In the genomic region with DNA sequence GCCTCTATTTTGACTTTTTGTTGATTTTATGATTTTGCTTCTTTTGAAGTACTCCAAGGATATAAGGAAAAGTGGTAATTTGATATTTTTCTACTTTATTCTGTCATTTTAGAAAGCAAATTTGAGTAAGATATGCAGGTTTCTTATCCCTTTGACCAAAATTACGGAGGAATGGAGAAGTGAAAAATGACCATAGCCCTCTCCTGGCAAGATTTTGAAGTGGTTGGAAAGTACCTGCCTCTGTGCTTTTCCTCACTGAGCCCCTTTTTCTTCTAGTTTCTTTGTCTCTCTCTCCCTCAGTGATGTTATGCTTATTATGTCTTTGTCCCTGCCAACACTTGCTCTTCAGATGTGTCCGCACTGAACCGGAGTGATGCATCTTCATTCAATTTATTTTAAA, we compare ENCODE assay signal across 22 cellular contexts.
DNase-seq lines count a peak whose midpoint lies in the region; ATAC-seq and TF ChIP-seq lines count a peak whose summit lies in the region.
"Had no signal": no experiment of that assay in that cellular context is flagged by ENCODE, and none has a peak within 500 bp of the region (broad histone marks: within the 10 kb centered on the region; RNA-seq: fewer than 3 reads in every experiment).

No MANE protein-coding gene starts in this region.

- H2BK120ac ChIP-seq in H9 (ENCODE audit: low read depth, low read length, poor library complexity, severe bottlenecking): no peak overlapping the region

- no peak overlapping the region for H2BK12ac ChIP-seq in H9 (ENCODE audit: insufficient read length, low read depth, low read length)

- H3K4me1 Mint-ChIP-seq in H9: peaks cover 0 to 6% of the 10 kb centered on the region in 2 experiments; a peak in 3 of 4 replicates
- H3K4me1 Mint-ChIP-seq: activated CD8-positive, alpha-beta memory T cell treated with anti-CD3 and anti-CD28 coated beads, Interleukin-2, amount 10 ng/mL, durations not matched to agents 7 days and 5 days had no signal

- no peak overlapping the region for H3T11ph ChIP-seq in H9 (ENCODE audit: low read length)

- H3K27me3 ChIP-seq in H9 (ENCODE audit: insufficient read depth, low read length): no peaks in the 10 kb centered on the region
- H3K27me3 ChIP-seq: right atrium auricular region, tibial artery had no signal

- ATAC-seq in GM18870 (IDR thresholded peaks at IDR 0.05; ENCODE audit: unreplicated experiment): peak; percentile 66
- peak; percentile 57 for ATAC-seq in HG03558 (IDR thresholded peaks at IDR 0.05; ENCODE audit: extremely low read depth, unreplicated experiment)
- ATAC-seq: activated CD8-positive, alpha-beta memory T cell treated with anti-CD3 and anti-CD28 coated beads, Interleukin-2, amount 10 ng/mL, durations not matched to agents 7 days and 5 days had no signal

- no peak overlapping the region for H3K4me3 ChIP-seq in AG10803 (ENCODE audit: low read length)
- H3K4me3 ChIP-seq: lung, right atrium auricular region, tibial artery had no signal

- H3K79me2 ChIP-seq in H9 (ENCODE audit: insufficient read depth, low read length): no peaks in the 10 kb centered on the region

- no peak overlapping the region for H3K27ac ChIP-seq in H9 (ENCODE audit: insufficient read length, low read depth, low read length)
- H3K27ac ChIP-seq: 22Rv1, C4-2B, right atrium auricular region, tibial artery had no signal

- no peak for DNase-seq in AG10803 (ENCODE audit: low read depth)
- DNase-seq in H9: no peak
- no peak for DNase-seq in NCI-H510A treated with DMSO at 0.1 percent for 48 hours (lab: John Stamatoyannopoulos, UW)
- DNase-seq in AG08396 (ENCODE audit: low spot score): no peak
- DNase-seq in T1000 (lab: John Stamatoyannopoulos, UW): no peak
- DNase-seq in NOMO-1 treated with dmso at 0.1 percent for 144 hours (lab: John Stamatoyannopoulos, UW; ENCODE audit: unreplicated experiment): no peak
- DNase-seq: activated CD4-positive, CD25-positive, alpha-beta regulatory T cell; activated CD8-positive, alpha-beta memory T cell treated with anti-CD3 and anti-CD28 coated beads, Interleukin-2, amount 10 ng/mL, durations not matched to agents 7 days and 5 days; activated naive CD4-positive, alpha-beta T cell; DMS79; effector CD8-positive, alpha-beta T cell; foreskin melanocyte; NCI-H187; NCI-H526; SW 1271; tibial artery had no signal

- H4K91ac ChIP-seq in H9 (ENCODE audit: insufficient read length, low read depth, low read length): no peak overlapping the region

- no peak overlapping the region for H3K4me2 ChIP-seq in H9 (ENCODE audit: insufficient read depth, insufficient read length, low read length)

- no peaks in the 10 kb centered on the region for H3K23me2 ChIP-seq in H9 (ENCODE audit: insufficient read length, low read depth, low read length, poor library complexity, severe bottlenecking)

- WGBS in H9 (ENCODE audit: extremely low coverage, insufficient read length, low lambda C conversion rate): no CpG with 5 or more reads among the region's 3 CpGs

- H3K18ac ChIP-seq in H9 (ENCODE audit: insufficient read length, low read depth, low read length): no peak overlapping the region

- no peak overlapping the region for H3K56ac ChIP-seq in H9 (ENCODE audit: insufficient read length, low read depth, low read length)

- no peaks in the 10 kb centered on the region for H4K20me1 ChIP-seq in H9 (ENCODE audit: control insufficient read depth, insufficient read depth, insufficient read length)

- no peaks in the 10 kb centered on the region for H3K9me3 ChIP-seq in H9 (ENCODE audit: control insufficient read depth, low read depth, low read length)
- H3K9me3 ChIP-seq: tibial artery had no signal

- H2BK5ac ChIP-seq in H9 (ENCODE audit: insufficient read length, low read length): no peak overlapping the region

- no peak overlapping the region for H3K14ac ChIP-seq in H9 (ENCODE audit: insufficient read depth, low read length)

- H3K27ac Mint-ChIP-seq in H9: no peak overlapping the region
- H3K27ac Mint-ChIP-seq: activated CD8-positive, alpha-beta memory T cell treated with anti-CD3 and anti-CD28 coated beads, Interleukin-2, amount 10 ng/mL, durations not matched to agents 7 days and 5 days had no signal

- no peak overlapping the region for H4K5ac ChIP-seq in H9 (ENCODE audit: insufficient read length, low read depth, low read length)

- H2BK20ac ChIP-seq in H9 (ENCODE audit: low read depth, low read length, poor library complexity, severe bottlenecking): no peak overlapping the region

- H3K9me3 Mint-ChIP-seq in H9: peaks cover 5 to 6% of the 10 kb centered on the region in 2 experiments; a peak in 3 of 5 replicates

- peaks cover 0 to 7% (median 3%) of the 10 kb centered on the region in 3 experiments; a peak in 5 of 7 replicates for H3K36me3 Mint-ChIP-seq in H9 (ENCODE audit: insufficient read depth in 1 of 3, low read depth in 3 of 3)
- H3K36me3 Mint-ChIP-seq: activated CD8-positive, alpha-beta memory T cell treated with anti-CD3 and anti-CD28 coated beads, Interleukin-2, amount 10 ng/mL, durations not matched to agents 7 days and 5 days had no signal

- H2AK5ac ChIP-seq in H9 (ENCODE audit: insufficient read length, low read length): no peak overlapping the region

- H3K4me1 ChIP-seq in H9 (ENCODE audit: insufficient read depth, low read length): no peaks in the 10 kb centered on the region
- H3K4me1 ChIP-seq: tibial artery had no signal

- H3K9ac ChIP-seq in H9 (ENCODE audit: extremely low read depth, insufficient read length, low read length): no peak overlapping the region

- H3K79me1 ChIP-seq in H9 (ENCODE audit: insufficient read depth, low read depth, low read length, poor library complexity, severe bottlenecking): no peaks in the 10 kb centered on the region

- H3K27me3 Mint-ChIP-seq in H9 (ENCODE audit: low read depth): no peaks in the 10 kb centered on the region
- H3K27me3 Mint-ChIP-seq: activated CD8-positive, alpha-beta memory T cell treated with anti-CD3 and anti-CD28 coated beads, Interleukin-2, amount 10 ng/mL, durations not matched to agents 7 days and 5 days had no signal

- no peak overlapping the region for H2BK15ac ChIP-seq in H9 (ENCODE audit: low read depth, low read length)

- H3K23ac ChIP-seq in H9 (ENCODE audit: insufficient read length, low read depth, low read length): no peak overlapping the region

- no peak overlapping the region for H3K4ac ChIP-seq in H9 (ENCODE audit: low read depth, low read length)

- no peak overlapping the region for H4K8ac ChIP-seq in H9 (replicated peaks; ENCODE audit: insufficient read length, low read depth, low read length)

- TF ChIP-seq CTCF in AG10803 (conservative IDR thresholded peaks at IDR 0.05; ENCODE audit: low read length) (0 out of 2 replicates have a peak, but pooled peaks have one; percentile 2), H9 (conservative IDR thresholded peaks at IDR 0.05) (peak; percentile 52; the same call in 2 of the 3 replicates)

- no peak overlapping the region for H3K4me3 Mint-ChIP-seq in H9
- H3K4me3 Mint-ChIP-seq: activated CD8-positive, alpha-beta memory T cell treated with anti-CD3 and anti-CD28 coated beads, Interleukin-2, amount 10 ng/mL, durations not matched to agents 7 days and 5 days had no signal

- no peak overlapping the region for H2AFZ ChIP-seq in H9 (ENCODE audit: low read length)
